Comparison of ENCODE assay signal across 21 cellular contexts in the genomic region with DNA sequence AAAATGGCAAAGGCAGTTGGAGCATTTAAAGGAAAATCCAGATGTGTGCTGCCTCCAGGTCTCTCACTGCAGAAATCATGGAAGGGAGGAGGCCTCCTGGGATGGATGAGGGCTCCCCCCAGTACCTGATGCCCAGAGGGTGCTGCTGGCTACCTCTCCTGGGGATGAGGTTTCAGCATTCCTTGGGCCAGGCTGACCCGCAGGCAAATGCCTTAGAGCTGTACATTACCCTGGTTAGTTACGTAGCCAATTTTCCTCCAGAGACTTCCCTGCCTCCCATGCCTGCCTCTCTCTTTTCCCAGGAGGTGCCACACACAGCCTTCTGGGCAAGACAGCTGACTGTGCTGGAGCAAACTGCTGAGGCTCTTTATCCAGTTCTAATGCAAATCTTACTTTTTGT.
"Had no signal": no experiment of that assay in that cellular context is flagged by ENCODE, and none has a peak within 500 bp of the region (broad histone marks: within the 10 kb centered on the region; RNA-seq: fewer than 3 reads in every experiment).

No MANE protein-coding gene starts in this region.

- H3K9me3 Mint-ChIP-seq: activated naive CD4-positive, alpha-beta T cell treated with anti-CD3 and anti-CD28 coated beads, Interleukin-2, amount 50 U/mL, for 24 hours; activated T-cell treated with anti-CD3 and anti-CD28 coated beads, Interleukin-2, amount 50 U/mL, for 72 hours; naive thymus-derived CD4-positive, alpha-beta T cell; T-helper 1 cell treated with Interleukin-12 subunit alpha and Interleukin-12 subunit beta and Interleukin-4 antibody, amounts not matched to agents 30 μg/mL and 1 μg/mL, for 36 hours had no signal

- H3K27me3 ChIP-seq: breast epithelium, dorsolateral prefrontal cortex, SJCRH30, tibial nerve had no signal

- H3K4me1 ChIP-seq: breast epithelium, parathyroid adenoma had no signal

- DNase-seq: activated CD4-positive, alpha-beta T cell treated with anti-CD3 and anti-CD28 coated beads, Interleukin-2, amount 50 U/mL, for 1 hour; activated CD8-positive, alpha-beta memory T cell treated with anti-CD3 and anti-CD28 coated beads, Interleukin-2, amount 50 U/mL, for 4 hours; activated gamma-delta T cell; activated T-cell treated with anti-CD3 and anti-CD28 coated beads, Interleukin-2, amount 50 U/mL, for 72 hours; foreskin fibroblast; glutamatergic neuron; kidney; mesenchymal stem cell; naive thymus-derived CD4-positive, alpha-beta T cell; SJCRH30; stimulated activated CD8-positive, alpha-beta memory T cell treated with anti-CD3 and anti-CD28 coated beads, Interleukin-4, amount 100 ng/mL, for 48 hours; stimulated activated naive CD4-positive, alpha-beta T cell treated with Interleukin-2 at 50 U/mL for 16 hours; substantia nigra had no signal

- H3K27ac ChIP-seq: epithelial cell of prostate, parathyroid adenoma, SJCRH30, tibial nerve had no signal

- H3K27me3 Mint-ChIP-seq: activated naive CD4-positive, alpha-beta T cell treated with anti-CD3 and anti-CD28 coated beads, Interleukin-2, amount 50 U/mL, for 24 hours; naive thymus-derived CD4-positive, alpha-beta T cell had no signal

- H3K9me3 ChIP-seq: breast epithelium, mucosa of descending colon, SJCRH30, tibial nerve had no signal

- H3K4me3 Mint-ChIP-seq: activated naive CD4-positive, alpha-beta T cell treated with anti-CD3 and anti-CD28 coated beads, Interleukin-2, amount 50 U/mL, for 24 hours; activated T-cell treated with anti-CD3 and anti-CD28 coated beads, Interleukin-2, amount 50 U/mL, for 72 hours; naive thymus-derived CD4-positive, alpha-beta T cell; T-helper 1 cell treated with Interleukin-12 subunit alpha and Interleukin-12 subunit beta and Interleukin-4 antibody, amounts not matched to agents 30 μg/mL and 1 μg/mL, for 36 hours had no signal

- H3K36me3 ChIP-seq: breast epithelium, SJCRH30, tibial nerve had no signal

- H3K27ac Mint-ChIP-seq: activated naive CD4-positive, alpha-beta T cell treated with anti-CD3 and anti-CD28 coated beads, Interleukin-2, amount 50 U/mL, for 24 hours; activated T-cell treated with anti-CD3 and anti-CD28 coated beads, Interleukin-2, amount 50 U/mL, for 72 hours; T-helper 1 cell treated with Interleukin-12 subunit alpha and Interleukin-12 subunit beta and Interleukin-4 antibody, amounts not matched to agents 30 μg/mL and 1 μg/mL, for 36 hours had no signal

- H3K4me3 ChIP-seq: breast epithelium, dorsolateral prefrontal cortex, mucosa of descending colon, SJCRH30, tibial nerve had no signal

- ATAC-seq: activated T-cell treated with anti-CD3 and anti-CD28 coated beads, Interleukin-2, amount 50 U/mL, for 72 hours; naive thymus-derived CD4-positive, alpha-beta T cell had no signal
